In genomic region chr17:38942641-38943040, GRCh38 we compare ENCODE assay signal across 26 cellular contexts. TPM values are rescaled to one million over a fixed set of nuclear protein-coding genes. Genes with fewer than 3 reads are reported as not detected.
DNase-seq lines count a peak whose midpoint lies in the region; ATAC-seq and TF ChIP-seq lines count a peak whose summit lies in the region.
"Had no signal": no experiment of that assay in that cellular context is flagged by ENCODE, and none has a peak within 500 bp of the region (broad histone marks: within the 10 kb centered on the region; RNA-seq: fewer than 3 reads in every experiment).

No MANE protein-coding gene starts in this region.

- H3K4me2 ChIP-seq in MM.1S (ENCODE audit: low read depth, low read length) = peak overlapping the region; percentile 44; the same call in 1 of the 2 replicates

- no peaks in the 10 kb centered on the region for H3K36me3 ChIP-seq in MM.1S (replicated peaks; ENCODE audit: insufficient read depth, low read length)
- no peaks in the 10 kb centered on the region for H3K36me3 ChIP-seq in SK-N-MC (ENCODE audit: insufficient read depth, low read length)
- no peaks in the 10 kb centered on the region for H3K36me3 ChIP-seq in thoracic aorta
- H3K36me3 ChIP-seq: gastroesophageal sphincter, HAP-1, transverse colon had no signal

- no peak for TF ChIP-seq CTCF in GM10248 (IDR thresholded peaks at IDR 0.05; ENCODE audit: control extremely low read depth, extremely low read depth, low read depth, missing control alignments)
- TF ChIP-seq CTCF in MM.1S (IDR thresholded peaks at IDR 0.05; ENCODE audit: low read length) = no peak
- TF ChIP-seq CTCF in thoracic aorta (IDR thresholded peaks at IDR 0.05) = no peak

- H4K20me1 ChIP-seq in MM.1S (ENCODE audit: insufficient read depth, low read length) = no peaks in the 10 kb centered on the region

- H3K9ac ChIP-seq in MM.1S (ENCODE audit: low read length) (no peak overlapping the region), SK-N-MC (ENCODE audit: insufficient read length) (no peak overlapping the region)

- H3K9me3 ChIP-seq in MM.1S (replicated peaks; ENCODE audit: insufficient read depth, low read length) = no peaks in the 10 kb centered on the region
- H3K9me3 ChIP-seq in SK-N-MC (ENCODE audit: low read depth, low read length) = no peaks in the 10 kb centered on the region
- no peaks in the 10 kb centered on the region for H3K9me3 ChIP-seq in thoracic aorta
- H3K9me3 ChIP-seq: gastroesophageal sphincter, HAP-1, transverse colon had no signal

- H3K4me3 ChIP-seq in MM.1S (ENCODE audit: low read length) (no peak overlapping the region; the same call in 1 of the 2 replicates), SK-N-MC (peak overlapping the region; percentile 28), thoracic aorta (peak overlapping the region; percentile 14)
- H3K4me3 ChIP-seq: dorsolateral prefrontal cortex, gastroesophageal sphincter, HAP-1, transverse colon had no signal

- no peaks in the 10 kb centered on the region for H3K9me2 ChIP-seq in MM.1S (replicated peaks; ENCODE audit: insufficient read depth, low read length)

- DNase-seq in GM10248 (ENCODE audit: extremely low spot score) = peak; percentile 43
- peak; percentile 20 for DNase-seq in MM.1S
- no peak for DNase-seq in SK-N-MC (ENCODE audit: low read depth, low spot score)
- DNase-seq in thoracic aorta (ENCODE audit: low spot score) = no peak
- no peak for DNase-seq in amniotic stem cell (lab: John Stamatoyannopoulos, UW)
- no peak for DNase-seq in H4 (ENCODE audit: low spot score)
- no peak for DNase-seq in GM03348 (ENCODE audit: low spot score)
- DNase-seq: activated CD4-positive, alpha-beta T cell treated with anti-CD3 and anti-CD28 coated beads, Interleukin-2, amount 50 U/mL, for 48 hours; activated naive CD4-positive, alpha-beta T cell; Calu3; central memory CD4-positive, alpha-beta T cell; dorsolateral prefrontal cortex; erythroblast; mesendoderm; NCI-H2029 treated with DMSO at 0.1 percent for 48 hours; NCI-H526 treated with DMSO at 0.1 percent for 48 hours; posterior cingulate gyrus; stimulated activated CD4-positive, alpha-beta T cell treated with anti-CD3 and anti-CD28 coated beads, Interleukin-1b, Interleukin-23, amount 100 ng/mL, for 48 hours; stimulated activated naive CD8-positive, alpha-beta T cell treated with anti-CD3 and anti-CD28 coated beads, Interleukin-15, Interleukin-2, amounts not matched to agents 100 U/mL and 50 U/mL, for 24 hours; T-helper 2 cell; transverse colon had no signal

- no peaks in the 10 kb centered on the region for H3K27me3 ChIP-seq in MM.1S (replicated peaks; ENCODE audit: insufficient read depth, low read length)
- H3K27me3 ChIP-seq in thoracic aorta (replicated peaks; ENCODE audit: insufficient read depth) = no peaks in the 10 kb centered on the region
- H3K27me3 ChIP-seq: dorsolateral prefrontal cortex, gastroesophageal sphincter had no signal

- POLR2A ChIA-PET in GM10248 (lab: Yijun Ruan, JAX) = no interaction called here

- H3K4me1 ChIP-seq in MM.1S (ENCODE audit: low read length) (peaks cover 4% of the 10 kb centered on the region; the same call in 1 of the 2 replicates), thoracic aorta (ENCODE audit: control insufficient read depth in 1 of 2, low read depth in 2 of 2) (peaks cover 4 to 8% of the 10 kb centered on the region in 2 donors)

- no peak overlapping the region for H2AFZ ChIP-seq in MM.1S (ENCODE audit: low read length)

- no peaks in the 10 kb centered on the region for H3K79me2 ChIP-seq in MM.1S (ENCODE audit: low read length)

- no peaks in the 10 kb centered on the region for H3F3A ChIP-seq in MM.1S (ENCODE audit: insufficient read depth, low read length)

- H3K27ac ChIP-seq in MM.1S (ENCODE audit: low read length) (no peak overlapping the region), SK-N-MC (no peak overlapping the region; the same call in 1 of the 2 replicates), thoracic aorta (peak overlapping the region; percentile 12 to 22)
- H3K27ac ChIP-seq: dorsolateral prefrontal cortex, transverse colon, VCaP had no signal

- CTCF ChIA-PET in GM10248 (lab: Yijun Ruan, JAX) = interaction anchor here (1.9 kb wide), 1 partner anchor 41 kb away, joined by 9 read pairs; no protein-coding TSS in a partner anchor

- no peak for ATAC-seq in thoracic aorta (ENCODE audit: insufficient number of reproducible peaks, low FRiP score, low read depth)
- ATAC-seq: gastroesophageal sphincter; natural killer cell treated with Interleukin-12 subunit alpha and Interleukin-12 subunit beta and Interleukin-15 and Interleukin-18, amount 100 ng/mL, for 72 hours; stimulated activated naive CD8-positive, alpha-beta T cell treated with anti-CD3 and anti-CD28 coated beads, Interleukin-15, Interleukin-2, amounts not matched to agents 100 U/mL and 50 U/mL, for 24 hours had no signal

RNA-seq across cellular contexts. Expression of gene FBXO47, which starts 24.6 kb away (rescaled TPM):
- not detected for total RNA-seq in thoracic aorta
- not detected in 2 replicates for total RNA-seq in H4 (2014; rRNA removed; shearing (Covaris generic))
- total RNA-seq: Calu3, MCF 10A, transverse colon had no signal

Comparison
In these comparisons a context has a peak if more than half of its experiments do, and no peak if none do; other contexts are left out.
1. DNase-seq: peak in GM10248 (single experiment) and MM.1S (single experiment); none in SK-N-MC (single experiment), thoracic aorta (single experiment), amniotic stem cell (single experiment), H4 (single experiment) and GM03348 (single experiment).
2. H3K27ac ChIP-seq: peak in thoracic aorta (2 of 2); none in MM.1S (single experiment) and SK-N-MC (single experiment).